In the genomic region with DNA sequence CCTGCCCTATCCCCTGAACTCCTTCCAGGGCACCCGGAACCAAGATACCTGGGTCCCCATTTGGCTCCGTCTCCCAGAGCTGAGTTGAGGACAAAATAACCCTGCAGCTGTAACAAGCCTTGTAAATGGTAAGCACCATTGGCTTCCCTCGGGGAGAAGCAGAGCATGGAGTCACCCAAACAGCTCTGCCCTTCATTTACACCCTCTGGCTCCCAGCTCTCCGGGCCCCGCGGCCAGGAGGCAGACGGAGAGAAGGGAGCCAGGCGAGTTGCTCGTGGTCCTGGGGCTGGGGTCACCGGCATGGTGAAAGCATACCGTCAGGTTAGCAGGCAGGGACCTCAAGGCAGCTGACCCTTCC, we compare ENCODE assay signal across 9 cellular contexts. TPM values are rescaled to one million over a fixed set of nuclear protein-coding genes. Genes with fewer than 3 reads are reported as not detected.
DNase-seq lines count a peak whose midpoint lies in the region; ATAC-seq, FAIRE-seq and TF ChIP-seq lines count a peak whose summit lies in the region.
"Had no signal": no experiment of that assay in that cellular context is flagged by ENCODE, and none has a peak within 500 bp of the region (broad histone marks: within the 10 kb centered on the region; RNA-seq: fewer than 3 reads in every experiment).

No MANE protein-coding gene starts in this region.

- ATAC-seq in activated naive CD8-positive, alpha-beta T cell treated with anti-CD3 and anti-CD28 coated beads, Interleukin-2, amount 10 ng/mL, durations not matched to agents 7 days and 5 days (ENCODE audit: low read depth): no peak
- no peak for ATAC-seq in GM21786 (IDR thresholded peaks at IDR 0.05; ENCODE audit: unreplicated experiment)

- no peak for TF ChIP-seq CTCF in kidney (IDR thresholded peaks at IDR 0.05; ENCODE audit: borderline replicate concordance, extremely low read depth, insufficient read depth)

- peaks cover 17 to 35% of the 10 kb centered on the region in 2 donors for H3K4me1 ChIP-seq in kidney (ENCODE audit: control insufficient read depth in 1 of 2, insufficient read depth in 1 of 2, low read depth in 1 of 2, low read length in 2 of 2)

- DNase-seq in T-helper 2 cell treated with Interferon-gamma antibody and Interleukin-4, amounts not matched to agents 5 μg/mL and 100 μg/mL, for 36 hours (ENCODE audit: low spot score): no peak
- DNase-seq in T-helper 2 cell (no peak), kidney (no peak), cerebellum (ENCODE audit: low spot score) (no peak), DMS79 treated with DMSO at 0.1 percent for 48 hours (lab: John Stamatoyannopoulos, UW) (no peak)
- DNase-seq in activated naive CD8-positive, alpha-beta T cell treated with anti-CD3 and anti-CD28 coated beads, Interleukin-2, amount 10 ng/mL, durations not matched to agents 7 days and 5 days: no peak

- no peak for FAIRE-seq in kidney (lab: Jason Lieb, UNC)

- H3K4me1 Mint-ChIP-seq in T-helper 2 cell treated with Interferon-gamma antibody and Interleukin-4, amounts not matched to agents 5 μg/mL and 100 μg/mL, for 36 hours (ENCODE audit: low read depth): peaks cover 27% of the 10 kb centered on the region
- H3K4me1 Mint-ChIP-seq in activated naive CD8-positive, alpha-beta T cell treated with anti-CD3 and anti-CD28 coated beads, Interleukin-2, amount 10 ng/mL, durations not matched to agents 7 days and 5 days: peaks cover 37% of the 10 kb centered on the region

- peak overlapping the region; percentile 83 for H3K4me3 Mint-ChIP-seq in T-helper 2 cell treated with Interferon-gamma antibody and Interleukin-4, amounts not matched to agents 5 μg/mL and 100 μg/mL, for 36 hours
- peak overlapping the region; percentile 58 for H3K4me3 Mint-ChIP-seq in activated naive CD8-positive, alpha-beta T cell treated with anti-CD3 and anti-CD28 coated beads, Interleukin-2, amount 10 ng/mL, durations not matched to agents 7 days and 5 days

- intact Hi-C loops in kidney (cut with DNase I): no loop called here

- peak overlapping the region; percentile 20 for H3K27ac Mint-ChIP-seq in T-helper 2 cell treated with Interferon-gamma antibody and Interleukin-4, amounts not matched to agents 5 μg/mL and 100 μg/mL, for 36 hours
- peak overlapping the region; percentile 83 for H3K27ac Mint-ChIP-seq in activated naive CD8-positive, alpha-beta T cell treated with anti-CD3 and anti-CD28 coated beads, Interleukin-2, amount 10 ng/mL, durations not matched to agents 7 days and 5 days

- H3K9ac ChIP-seq in kidney (ENCODE audit: low read length in 2 of 2): peak overlapping the region; percentile 74 to 87

- peak overlapping the region; percentile 59 to 77 for H3K4me3 ChIP-seq in kidney (ENCODE audit: low read length in 2 of 2)

- H3K36me3 ChIP-seq in kidney (ENCODE audit: control insufficient read depth in 1 of 2, insufficient read depth in 2 of 2, low read length in 2 of 2): no peaks in the 10 kb centered on the region

- H3K9me3 Mint-ChIP-seq in T-helper 2 cell treated with Interferon-gamma antibody and Interleukin-4, amounts not matched to agents 5 μg/mL and 100 μg/mL, for 36 hours: no peaks in the 10 kb centered on the region
- H3K9me3 Mint-ChIP-seq in activated naive CD8-positive, alpha-beta T cell treated with anti-CD3 and anti-CD28 coated beads, Interleukin-2, amount 10 ng/mL, durations not matched to agents 7 days and 5 days: no peaks in the 10 kb centered on the region

- H3K9me3 ChIP-seq in kidney (ENCODE audit: control insufficient read depth in 1 of 2, low read length in 2 of 2): no peaks in the 10 kb centered on the region

- POLR2A ChIA-PET in activated naive CD8-positive, alpha-beta T cell treated with anti-CD3 and anti-CD28 coated beads, Interleukin-2, amount 10 ng/mL, durations not matched to agents 7 days and 5 days (lab: Charles Lee): interaction anchor here (0.8 to 2.9 kb wide), 15 partner anchors 13 to 831 kb away, joined by 3 to 27 read pairs (median 5); partner anchors contain the start of gene TOMM6

- H3K27ac ChIP-seq in kidney (ENCODE audit: low read depth in 2 of 2, low read length in 2 of 2) (peak overlapping the region; percentile 98), temporal lobe (ENCODE audit: low read depth, low read length) (peak overlapping the region; percentile 98)

- no peaks in the 10 kb centered on the region for H3K36me3 Mint-ChIP-seq in T-helper 2 cell treated with Interferon-gamma antibody and Interleukin-4, amounts not matched to agents 5 μg/mL and 100 μg/mL, for 36 hours (ENCODE audit: low read depth)
- peaks cover 2% of the 10 kb centered on the region for H3K36me3 Mint-ChIP-seq in activated naive CD8-positive, alpha-beta T cell treated with anti-CD3 and anti-CD28 coated beads, Interleukin-2, amount 10 ng/mL, durations not matched to agents 7 days and 5 days

- no peaks in the 10 kb centered on the region for H3K27me3 Mint-ChIP-seq in T-helper 2 cell treated with Interferon-gamma antibody and Interleukin-4, amounts not matched to agents 5 μg/mL and 100 μg/mL, for 36 hours (ENCODE audit: low read depth)
- no peaks in the 10 kb centered on the region for H3K27me3 Mint-ChIP-seq in activated naive CD8-positive, alpha-beta T cell treated with anti-CD3 and anti-CD28 coated beads, Interleukin-2, amount 10 ng/mL, durations not matched to agents 7 days and 5 days

RNA-seq across cellular contexts. Expression of gene TFEB, which starts 2.1 kb away (rescaled TPM):
- 10 to 100 TPM; 17.6 TPM for total RNA-seq in activated naive CD8-positive, alpha-beta T cell treated with anti-CD3 and anti-CD28 coated beads, Interleukin-2, amount 10 ng/mL, durations not matched to agents 7 days and 5 days
- total RNA-seq in kidney (50.7 TPM), temporal lobe (2.7 TPM), cerebellum (1.9 TPM)
- polyA plus RNA-seq in kidney (ENCODE audit: insufficient read depth, low read depth, low replicate concordance): 51.0 TPM

RNA-seq across cellular contexts. Expression of gene PGC, which starts 13.9 kb away (rescaled TPM):
- not detected for total RNA-seq in activated naive CD8-positive, alpha-beta T cell treated with anti-CD3 and anti-CD28 coated beads, Interleukin-2, amount 10 ng/mL, durations not matched to agents 7 days and 5 days
- total RNA-seq in kidney (not detected), temporal lobe (0.49 TPM), cerebellum (0.36 TPM)
- polyA plus RNA-seq in kidney (ENCODE audit: insufficient read depth, low read depth, low replicate concordance): 0.39 TPM
- total RNA-seq: NCI-H460 had no signal

RNA-seq across cellular contexts. Expression of gene FRS3, which starts 46.4 kb away (rescaled TPM):
- 1 to 10 TPM; 6.2 to 8.3 TPM for total RNA-seq in activated naive CD8-positive, alpha-beta T cell treated with anti-CD3 and anti-CD28 coated beads, Interleukin-2, amount 10 ng/mL, durations not matched to agents 7 days and 5 days
- total RNA-seq in kidney (7.0 TPM), temporal lobe (10.3 TPM), cerebellum (5.2 TPM)
- 5.3 TPM for polyA plus RNA-seq in kidney (ENCODE audit: insufficient read depth, low read depth, low replicate concordance)

RNA-seq across cellular contexts. Expression of gene PRICKLE4, which starts 47.3 kb away (rescaled TPM):
- not detected for total RNA-seq in activated naive CD8-positive, alpha-beta T cell treated with anti-CD3 and anti-CD28 coated beads, Interleukin-2, amount 10 ng/mL, durations not matched to agents 7 days and 5 days
- 6.5 TPM for total RNA-seq in kidney
- polyA plus RNA-seq in kidney (ENCODE audit: insufficient read depth, low read depth, low replicate concordance): 1.4 TPM
- 0.49 TPM for total RNA-seq in temporal lobe
- total RNA-seq in cerebellum: 2.4 TPM

RNA-seq across cellular contexts. Expression of gene TOMM6, which starts 54.2 kb away (rescaled TPM):
- 100 to 1,000 TPM; 157 to 163 TPM for total RNA-seq in activated naive CD8-positive, alpha-beta T cell treated with anti-CD3 and anti-CD28 coated beads, Interleukin-2, amount 10 ng/mL, durations not matched to agents 7 days and 5 days
- total RNA-seq in kidney (150 TPM), temporal lobe (32.2 TPM), cerebellum (24.0 TPM)
- 479 TPM for polyA plus RNA-seq in kidney (ENCODE audit: insufficient read depth, low read depth, low replicate concordance)
